In genomic region chr20:63658749-63659187, GRCh38 we compare ENCODE assay signal across 7 cellular contexts. TPM values are rescaled to one million over a fixed set of nuclear protein-coding genes. Genes with fewer than 3 reads are reported as not detected.
A peak's percentile ranks its signal among the peaks of the same experiment; 100 is the strongest.
DNase-seq lines count a peak whose midpoint lies in the region; ATAC-seq and TF ChIP-seq lines count a peak whose summit lies in the region.

No MANE protein-coding gene starts in this region.

- peak; percentile 37 for DNase-seq in T-helper 2 cell treated with Interferon-gamma antibody and Interleukin-4, amounts not matched to agents 5 μg/mL and 100 μg/mL, for 36 hours (ENCODE audit: low spot score)
- DNase-seq in foreskin fibroblast (peak; percentile 33 to 67), psoas muscle (peak in 1 of 2 donors; percentile 77), NCI-H2081 (lab: John Stamatoyannopoulos, UW) (no peak), superior temporal gyrus (ENCODE audit: extremely low spot score) (no peak)

- peaks cover 8 to 26% of the 10 kb centered on the region in 2 donors for H3K36me3 ChIP-seq in psoas muscle (ENCODE audit: insufficient read depth in 1 of 2, low read depth in 1 of 2)

- H3K4me1 ChIP-seq in psoas muscle = peaks cover 11% of the 10 kb centered on the region

- H3K9me3 Mint-ChIP-seq in T-helper 2 cell treated with Interferon-gamma antibody and Interleukin-4, amounts not matched to agents 5 μg/mL and 100 μg/mL, for 36 hours = no peaks in the 10 kb centered on the region

- peak overlapping the region; percentile 90 to 94 for H3K4me3 ChIP-seq in foreskin fibroblast (ENCODE audit: low read depth in 1 of 2, low read length in 2 of 2)
- peak overlapping the region; percentile 81 for H3K4me3 ChIP-seq in psoas muscle

- TF ChIP-seq CTCF in foreskin fibroblast (IDR thresholded peaks at IDR 0.05; ENCODE audit: low read depth, low read length) (no peak), psoas muscle (IDR thresholded peaks at IDR 0.05) (no peak)

- no peaks in the 10 kb centered on the region for H3K9me3 ChIP-seq in psoas muscle

- ATAC-seq in GM18868 (IDR thresholded peaks at IDR 0.05; ENCODE audit: unreplicated experiment) (peak; percentile 12), HG02885 (IDR thresholded peaks at IDR 0.05; ENCODE audit: poor library complexity, unreplicated experiment) (peak; percentile 36), psoas muscle (peak; percentile 4 to 35 (median 12))

- peak overlapping the region; percentile 96 for H3K4me3 Mint-ChIP-seq in T-helper 2 cell treated with Interferon-gamma antibody and Interleukin-4, amounts not matched to agents 5 μg/mL and 100 μg/mL, for 36 hours

- 1 to 2% (median 2%) methylated on average over 25 of the region's 25 CpGs for WGBS in psoas muscle, 3 donors

- peaks cover 8% of the 10 kb centered on the region for H3K27me3 Mint-ChIP-seq in T-helper 2 cell treated with Interferon-gamma antibody and Interleukin-4, amounts not matched to agents 5 μg/mL and 100 μg/mL, for 36 hours (ENCODE audit: low read depth)

- H3K4me1 Mint-ChIP-seq in T-helper 2 cell treated with Interferon-gamma antibody and Interleukin-4, amounts not matched to agents 5 μg/mL and 100 μg/mL, for 36 hours (ENCODE audit: low read depth) = peaks cover 22% of the 10 kb centered on the region

- peaks cover 0 to 4% (median 0%) of the 10 kb centered on the region in 3 donors for H3K27me3 ChIP-seq in psoas muscle (ENCODE audit: insufficient read depth in 3 of 3, low read length in 2 of 3)

- peak overlapping the region; percentile 87 for H3K27ac Mint-ChIP-seq in T-helper 2 cell treated with Interferon-gamma antibody and Interleukin-4, amounts not matched to agents 5 μg/mL and 100 μg/mL, for 36 hours

- peak overlapping the region; percentile 93 for H3K27ac ChIP-seq in psoas muscle

- peaks cover 10% of the 10 kb centered on the region for H3K36me3 Mint-ChIP-seq in T-helper 2 cell treated with Interferon-gamma antibody and Interleukin-4, amounts not matched to agents 5 μg/mL and 100 μg/mL, for 36 hours (ENCODE audit: low read depth)

- intact Hi-C loops in psoas muscle (cut with DNase I) = loop anchor here in 1 of 2 donors (2.0 kb wide), 1 partner anchor 50 kb away; the partner anchor contains the start of gene ZGPAT

RNA-seq across cellular contexts. Expression of gene RTEL1, which starts 0.7 kb away (rescaled TPM):
- total RNA-seq in psoas muscle = 10 to 100 TPM in 2 of 4 donors, 1 to 10 TPM in 2; 9.2 to 17.5 (median 10.9) TPM
- 1 to 10 TPM; 5.2 to 7.3 (median 7.1) TPM for polyA plus RNA-seq in psoas muscle

RNA-seq across cellular contexts. Expression of gene STMN3, which starts 5.5 kb away (rescaled TPM):
- 1 to 10 TPM; 2.4 to 3.1 (median 2.7) TPM for total RNA-seq in psoas muscle
- 1 to 10 TPM; 1.0 to 2.7 (median 1.2) TPM for polyA plus RNA-seq in psoas muscle

RNA-seq across cellular contexts. Expression of gene GMEB2, which starts 31.9 kb away (rescaled TPM):
- total RNA-seq in psoas muscle = 10 to 100 TPM in 1 of 4 donors, 1 to 10 TPM in 3; 5.4 to 10.1 (median 7.8) TPM
- polyA plus RNA-seq in psoas muscle = 1 to 10 TPM; 6.9 to 8.7 (median 8.5) TPM

RNA-seq across cellular contexts. Expression of gene TNFRSF6B, which starts 37.7 kb away (rescaled TPM):
- total RNA-seq in psoas muscle = 1 to 10 TPM in 3 of 4 donors, not detected in 1; 1.3 to 2.2 (median 1.6) TPM
- polyA plus RNA-seq in psoas muscle = 10 to 100 TPM in 1 of 3 donors, 1 to 10 TPM in 1, under 1 TPM in 1; 0.56 to 16.1 (median 6.1) TPM

RNA-seq across cellular contexts. Expression of gene ARFRP1, which starts 49.0 kb away (rescaled TPM):
- 10 to 100 TPM; 22.9 to 38.9 (median 32.6) TPM for total RNA-seq in psoas muscle
- 10 to 100 TPM; 31.7 to 74.0 (median 32.4) TPM for polyA plus RNA-seq in psoas muscle

Comparison
In these comparisons a context has a peak if more than half of its experiments do, and no peak if none do; other contexts are left out.
1. DNase-seq: peak in T-helper 2 cell treated with Interferon-gamma antibody and Interleukin-4, amounts not matched to agents 5 μg/mL and 100 μg/mL, for 36 hours (single experiment) and foreskin fibroblast (2 of 2); none in NCI-H2081 (0 of 2) and superior temporal gyrus (single experiment).
2. Peak in every context shown above with its lines, with median percentiles within 50 percentile points of each other: ATAC-seq.